In genomic region chr3:173395412-173396181, GRCh38 we compare ENCODE assay signal across 8 cellular contexts. TPM values are rescaled to one million over a fixed set of nuclear protein-coding genes. Genes with fewer than 3 reads are reported as not detected.
A peak's percentile ranks its signal among the peaks of the same experiment; 100 is the strongest.
DNase-seq lines count a peak whose midpoint lies in the region; ATAC-seq, FAIRE-seq and TF ChIP-seq lines count a peak whose summit lies in the region.

No MANE protein-coding gene starts in this region.

- H3K9me2 ChIP-seq in GM23338 (ENCODE audit: insufficient read depth) = no peaks in the 10 kb centered on the region

- H3K4me3 Mint-ChIP-seq in GM23338 = peak overlapping the region; percentile 94
- peak overlapping the region; percentile 91 for H3K4me3 Mint-ChIP-seq in astrocyte (ENCODE audit: unreplicated experiment)

- no peaks in the 10 kb centered on the region; the same call in 2 of the 3 replicates for H3K9me3 Mint-ChIP-seq in GM23338
- no peaks in the 10 kb centered on the region for H3K9me3 Mint-ChIP-seq in astrocyte (ENCODE audit: unreplicated experiment)

- H3K9me3 ChIP-seq in Peyer's patch = no peaks in the 10 kb centered on the region
- no peaks in the 10 kb centered on the region for H3K9me3 ChIP-seq in astrocyte (ENCODE audit: insufficient read depth, low read depth, low read length)
- no peaks in the 10 kb centered on the region for H3K9me3 ChIP-seq in pancreas

- H3K4me1 ChIP-seq in GM23338 (ENCODE audit: insufficient read depth) (peaks cover 18% of the 10 kb centered on the region), Peyer's patch (peaks cover 0 to 12% (median 0%) of the 10 kb centered on the region in 4 donors), astrocyte (ENCODE audit: insufficient read depth, low read length) (peaks cover 12% of the 10 kb centered on the region), pancreas (peaks cover 0 to 11% (median 4%) of the 10 kb centered on the region in 3 donors)

- FAIRE-seq in astrocyte (lab: Jason Lieb, UNC) = no peak
- no peak for FAIRE-seq in pancreas (lab: Jason Lieb, UNC)
- FAIRE-seq in D721Med (lab: Jason Lieb, UNC) = no peak

- H3K27ac Mint-ChIP-seq in GM23338 (peak overlapping the region; percentile 93), astrocyte (ENCODE audit: unreplicated experiment) (peak overlapping the region; percentile 80)

- H3K27ac ChIP-seq in GM23338 (ENCODE audit: low read depth) = peak overlapping the region; percentile 68; the same call in 1 of the 2 replicates
- peak overlapping the region in 3 of 4 donors; percentile 51 to 76 (median 72) for H3K27ac ChIP-seq in Peyer's patch
- peak overlapping the region; percentile 83 for H3K27ac ChIP-seq in astrocyte (ENCODE audit: low read depth, low read length)
- peak overlapping the region; percentile 11 to 74 (median 51) for H3K27ac ChIP-seq in pancreas

- H3F3A ChIP-seq in GM23338 (replicated peaks; ENCODE audit: low read depth) = no peaks in the 10 kb centered on the region

- H3K4me2 ChIP-seq in GM23338 (peak overlapping the region; percentile 98), astrocyte (ENCODE audit: low read length) (peak overlapping the region; percentile 94)

- intact Hi-C loops in left cardiac atrium (cut with DNase I) (no loop called here), pancreas (cut with DNase I) (no loop called here)

- H3K27me3 Mint-ChIP-seq in GM23338 (ENCODE audit: insufficient read depth, low read depth, poor library complexity) = peaks cover 13% of the 10 kb centered on the region
- H3K27me3 Mint-ChIP-seq in astrocyte (ENCODE audit: low read depth, unreplicated experiment) = peaks cover 2% of the 10 kb centered on the region

- peak in 1 of 2 donors; percentile 13 for TF ChIP-seq POLR2A in Peyer's patch (IDR thresholded peaks at IDR 0.05)

- no peaks in the 10 kb centered on the region for H3K36me3 ChIP-seq in GM23338 (ENCODE audit: insufficient read depth)
- H3K36me3 ChIP-seq in Peyer's patch = no peaks in the 10 kb centered on the region
- H3K36me3 ChIP-seq in astrocyte (ENCODE audit: insufficient read depth, low read length) = no peaks in the 10 kb centered on the region
- H3K36me3 ChIP-seq in pancreas = no peaks in the 10 kb centered on the region

- H4K20me1 ChIP-seq in GM23338 (replicated peaks; ENCODE audit: insufficient read depth) (no peaks in the 10 kb centered on the region), astrocyte (ENCODE audit: insufficient read depth, low read length) (no peaks in the 10 kb centered on the region)

- H3K4me3 ChIP-seq in GM23338 (peak overlapping the region; percentile 81), Peyer's patch (peak overlapping the region; percentile 36 to 70 (median 49)), astrocyte (ENCODE audit: insufficient read depth, low read depth, low read length) (peak overlapping the region; percentile 75), pancreas (peak overlapping the region; percentile 45 to 71 (median 56))

- ATAC-seq in GM23338 = peak; percentile 76
- peak; percentile 92 to 95 for ATAC-seq in left cardiac atrium
- peak; percentile 86 to 93 (median 92) for ATAC-seq in pancreas

- WGBS in pancreas, 2 donors = 0% methylated on average over 60 to 70 of the region's 71 CpGs

- peak overlapping the region; percentile 91 for H2AFZ ChIP-seq in GM23338
- peak overlapping the region; percentile 87 for H2AFZ ChIP-seq in astrocyte (ENCODE audit: low read depth, low read length)

- H3K79me2 ChIP-seq in GM23338 (replicated peaks; ENCODE audit: insufficient read depth) (no peaks in the 10 kb centered on the region), astrocyte (ENCODE audit: insufficient read depth, low read length) (no peaks in the 10 kb centered on the region)

- no peak for TF ChIP-seq CTCF in GM23338 (conservative IDR thresholded peaks at IDR 0.05; ENCODE audit: low read depth in 2 of 2)
- no peak for TF ChIP-seq CTCF in Peyer's patch (IDR thresholded peaks at IDR 0.05)
- TF ChIP-seq CTCF in astrocyte (IDR thresholded peaks at IDR 0.05; ENCODE audit: insufficient read depth, low read depth, low read length) = no peak
- TF ChIP-seq CTCF in pancreas (IDR thresholded peaks at IDR 0.05) = no peak
- no peak for TF ChIP-seq CTCF in D721Med (IDR thresholded peaks at IDR 0.05; ENCODE audit: insufficient read depth, missing control alignments)

- DNase-seq in GDM1 (lab: John Stamatoyannopoulos, UW) = peak; percentile 55
- peak; percentile 94 for DNase-seq in GM23338 (ENCODE audit: low spot score)
- DNase-seq in KG1 (lab: John Stamatoyannopoulos, UW) = peak; percentile 68
- peak in 2 of 3 donors; percentile 70 to 72 for DNase-seq in Peyer's patch
- DNase-seq in astrocyte (ENCODE audit: low read depth) = peak; percentile 85
- DNase-seq in left cardiac atrium = peak; percentile 89
- DNase-seq in pancreas = peak; percentile 67 to 83 (median 75)
- DNase-seq in D721Med (ENCODE audit: insufficient read length, low spot score) = no peak

- peaks cover 24% of the 10 kb centered on the region for H3K4me1 Mint-ChIP-seq in GM23338
- peaks cover 5% of the 10 kb centered on the region for H3K4me1 Mint-ChIP-seq in astrocyte (ENCODE audit: low read depth, unreplicated experiment)

- peaks cover 29% of the 10 kb centered on the region for H3K27me3 ChIP-seq in GM23338 (ENCODE audit: insufficient read depth)
- no peaks in the 10 kb centered on the region for H3K27me3 ChIP-seq in Peyer's patch
- peaks cover 3% of the 10 kb centered on the region for H3K27me3 ChIP-seq in astrocyte (ENCODE audit: insufficient read depth, low read length)
- H3K27me3 ChIP-seq in pancreas = peaks cover 0 to 40% (median 3%) of the 10 kb centered on the region in 4 donors

- no peaks in the 10 kb centered on the region; the same call in 2 of the 3 replicates for H3K36me3 Mint-ChIP-seq in GM23338 (ENCODE audit: low read depth)
- no peaks in the 10 kb centered on the region for H3K36me3 Mint-ChIP-seq in astrocyte (ENCODE audit: low read depth, unreplicated experiment)

- H3K9ac ChIP-seq in astrocyte (ENCODE audit: low read length) = peak overlapping the region; percentile 82

TF ChIP-seq in GM23338, 12 proteins besides CTCF, POLR2A, EP300 and RAD21:
- TF ChIP-seq POLR2AphosphoS5 (IDR thresholded peaks at IDR 0.05; ENCODE audit: low read depth) (peak; percentile 82), REST (IDR thresholded peaks at IDR 0.05; ENCODE audit: unreplicated experiment) (no peak), ETS1 (IDR thresholded peaks at IDR 0.05) (0 out of 2 replicates have a peak, but pooled peaks have one; percentile 12), EZH2 (IDR thresholded peaks at IDR 0.05; ENCODE audit: low read depth, unreplicated experiment) (peak; percentile 42), CREB1 (CRISPR knock-in tag; IDR thresholded peaks at IDR 0.05; ENCODE audit: low read depth) (peak; percentile 74)

RNA-seq across cellular contexts. Expression of gene NLGN1, which starts 1.9 kb away (rescaled TPM):
- 9.6 and 18.6 TPM in 2 replicates for total RNA-seq in GM23338 (2014; rRNA removed; shearing (Covaris generic))
- 4.4 and 6.5 TPM in 2 replicates for polyA plus RNA-seq in GM23338 (2016; fragmentation: Nextera tagmentation; extraction: Ambion mirVana)
- 1 to 10 TPM in 3 of 4 donors, under 1 TPM in 1; 0.18 to 3.3 (median 1.3) TPM for total RNA-seq in Peyer's patch
- 0.91 and 1.2 TPM in 2 replicates for total RNA-seq in astrocyte
- 1 to 10 TPM; 2.2 to 2.5 TPM for total RNA-seq in left cardiac atrium
- 1 to 10 TPM in 3 of 6 donors, under 1 TPM in 3; 0.51 to 2.3 (median 0.97) TPM for total RNA-seq in pancreas
- polyA plus RNA-seq in pancreas = under 1 TPM; 0.49 to 0.99 TPM
